22 cellular contexts compared by ENCODE assay signal in genomic region chr10:29722777-29723176, GRCh38.
"Had no signal": no experiment of that assay in that cellular context is flagged by ENCODE, and none has a peak within 500 bp of the region (broad histone marks: within the 10 kb centered on the region; RNA-seq: fewer than 3 reads in every experiment).

No MANE protein-coding gene starts in this region.

- H3K36me3 ChIP-seq: breast epithelium, tibial nerve had no signal

- H3K4me3 ChIP-seq: breast epithelium, hepatocyte, smooth muscle cell, tibial nerve had no signal

- ATAC-seq: SK-N-SH treated with all-trans-retinoic acid at 6 μM for 48 hours; stimulated activated naive CD8-positive, alpha-beta T cell treated with anti-CD3 and anti-CD28 coated beads, Interleukin-15, amount 100 ng/mL, for 72 hours had no signal

- H3K27ac ChIP-seq: hepatocyte had no signal

- H3K4me2 ChIP-seq: hepatocyte, smooth muscle cell had no signal

- H2AFZ ChIP-seq: hepatocyte had no signal

- H3K4me1 ChIP-seq: breast epithelium had no signal

- FAIRE-seq: astrocyte, endothelial cell of umbilical vein had no signal

- DNase-seq: activated CD4-positive, alpha-beta T cell treated with anti-CD3 and anti-CD28 coated beads, Interleukin-2, amount 50 U/mL, for 1 hour; activated CD8-positive, alpha-beta memory T cell treated with anti-CD3 and anti-CD28 coated beads for 24 hours; activated CD8-positive, alpha-beta memory T cell treated with anti-CD3 and anti-CD28 coated beads, Interleukin-2, amount 50 U/mL, for 48 hours; activated effector memory CD4-positive, alpha-beta T cell treated with Interleukin-2 at 50 U/mL for 16 hours; activated naive CD4-positive, alpha-beta T cell treated with anti-CD3 and anti-CD28 coated beads, Interleukin-2, amount 10 ng/mL, durations not matched to agents 7 days and 5 days; activated T-cell treated with anti-CD3 and anti-CD28 coated beads, Interleukin-2, amount 50 U/mL, for 48 hours; dermis blood vessel endothelial cell; effector memory CD4-positive, alpha-beta T cell; islet precursor cell; midbrain; nephron progenitor cell; stimulated activated CD4-positive, alpha-beta T cell treated with anti-CD3 and anti-CD28 coated beads, Interleukin-4, amount 100 ng/mL, for 1 hour; stimulated activated naive CD8-positive, alpha-beta T cell treated with anti-CD3 and anti-CD28 coated beads, Interleukin-15, amount 100 ng/mL, for 72 hours; T-helper 1 cell; T-helper 9 cell had no signal

- H3K27me3 ChIP-seq: breast epithelium, hepatocyte, tibial nerve had no signal
